8 cellular contexts compared by ENCODE assay signal in the genomic region with DNA sequence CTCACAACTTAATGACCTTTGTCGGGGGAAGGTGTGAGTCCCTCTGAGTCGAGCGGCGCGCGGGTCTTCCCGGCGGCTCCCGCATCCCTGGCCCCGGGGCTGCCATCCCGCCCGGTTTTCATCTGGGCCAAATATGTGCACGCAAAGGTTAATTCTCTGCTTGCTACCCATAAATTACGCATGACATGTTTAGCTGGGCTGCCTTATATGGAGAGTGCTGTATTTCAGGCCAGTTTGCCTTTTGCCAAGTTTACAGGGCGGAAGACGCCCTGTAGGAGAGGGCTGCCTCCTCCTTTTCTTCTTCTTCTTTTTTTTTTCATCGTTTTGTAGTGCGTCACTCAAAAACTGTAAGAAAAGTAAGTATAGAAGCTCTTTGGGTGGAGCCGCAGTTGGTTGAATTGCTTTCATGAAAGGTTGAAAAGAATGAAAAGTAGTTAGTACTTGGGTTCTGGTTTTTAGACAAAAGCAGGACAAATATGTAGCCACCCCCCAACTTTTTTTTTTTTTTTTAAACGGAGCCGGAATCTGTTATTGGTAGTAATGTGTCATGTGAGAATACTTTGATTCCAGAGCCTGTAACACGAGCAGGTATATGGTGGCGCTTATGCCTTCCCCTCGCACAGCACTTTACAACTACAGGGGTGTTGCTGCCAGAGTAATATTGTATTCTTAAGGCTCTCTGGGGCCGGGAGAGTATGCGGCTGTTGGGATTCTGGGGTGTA. TPM values are rescaled to one million over a fixed set of nuclear protein-coding genes. Genes with fewer than 3 reads are reported as not detected.
A peak's percentile ranks its signal among the peaks of the same experiment; 100 is the strongest.
DNase-seq lines count a peak whose midpoint lies in the region; ATAC-seq, FAIRE-seq and TF ChIP-seq lines count a peak whose summit lies in the region.

No MANE protein-coding gene starts in this region.

- peaks cover 37% of the 10 kb centered on the region for H3K4me1 ChIP-seq in OCI-LY3 (ENCODE audit: low read length)
- H3K4me1 ChIP-seq in left ventricle myocardium inferior = peaks cover 88% of the 10 kb centered on the region

- H3K36me3 Mint-ChIP-seq in progenitor cell of endocrine pancreas (ENCODE audit: insufficient read depth) = no peaks in the 10 kb centered on the region

- peak overlapping the region; percentile 93 for H3K4me3 Mint-ChIP-seq in progenitor cell of endocrine pancreas (ENCODE audit: low read depth)

- no peak for FAIRE-seq in D721Med (lab: Jason Lieb, UNC)

- H3K27ac Mint-ChIP-seq in progenitor cell of endocrine pancreas = peak overlapping the region; percentile 96

- peak; percentile 2 for ATAC-seq in GM19468 (IDR thresholded peaks at IDR 0.05; ENCODE audit: extremely low read depth, unreplicated experiment)

- H2AFZ ChIP-seq in OCI-LY3 (ENCODE audit: low read depth, low read length) = no peak overlapping the region; the same call in 1 of the 2 replicates

- DNase-seq in COLO829 (ENCODE audit: low spot score) (peak; percentile 41), HS-5 (ENCODE audit: low read depth) (peak; percentile 58), amniotic epithelial cell (ENCODE audit: low read depth) (peak; percentile 95), left ventricle myocardium inferior (no peak), progenitor cell of endocrine pancreas (ENCODE audit: low spot score, unreplicated experiment) (no peak), D721Med (ENCODE audit: insufficient read length, low spot score) (no peak)

- peaks cover 58% of the 10 kb centered on the region for H3K79me2 ChIP-seq in OCI-LY3 (ENCODE audit: low read length)

- H3K27ac ChIP-seq in OCI-LY3 (ENCODE audit: low read length) = peak overlapping the region; percentile 95
- H3K27ac ChIP-seq in left ventricle myocardium inferior (replicated peaks) = peak overlapping the region; percentile 99

- TF ChIP-seq CTCF in OCI-LY3 (IDR thresholded peaks at IDR 0.05; ENCODE audit: low read depth, low read length) (no peak), left ventricle myocardium inferior (IDR thresholded peaks at IDR 0.05; ENCODE audit: borderline replicate concordance) (no peak), progenitor cell of endocrine pancreas (IDR thresholded peaks at IDR 0.05; ENCODE audit: unreplicated experiment) (no peak), D721Med (IDR thresholded peaks at IDR 0.05; ENCODE audit: insufficient read depth, missing control alignments) (no peak)

- H3K27me3 Mint-ChIP-seq in progenitor cell of endocrine pancreas = peaks cover 33% of the 10 kb centered on the region

- peaks cover 16% of the 10 kb centered on the region for H3K4me1 Mint-ChIP-seq in progenitor cell of endocrine pancreas (ENCODE audit: low read depth)

- H3K9me3 ChIP-seq in OCI-LY3 (ENCODE audit: insufficient read depth, low read length) = no peaks in the 10 kb centered on the region
- no peaks in the 10 kb centered on the region for H3K9me3 ChIP-seq in left ventricle myocardium inferior (replicated peaks)

- peak overlapping the region; percentile 91 for H3K4me2 ChIP-seq in OCI-LY3 (ENCODE audit: low read length)

- intact Hi-C loops in left ventricle myocardium inferior (cut with micrococcal nuclease) = loop anchor here (10.0 kb wide), 2 partner anchors 115 to 165 kb away; no protein-coding TSS in a partner anchor

- H3K36me3 ChIP-seq in OCI-LY3 (replicated peaks; ENCODE audit: low read depth, low read length) (peaks cover 31% of the 10 kb centered on the region), left ventricle myocardium inferior (no peaks in the 10 kb centered on the region)

- peak overlapping the region; percentile 95 for H3K9ac ChIP-seq in OCI-LY3 (ENCODE audit: low read length)

- no peaks in the 10 kb centered on the region for H3K9me3 Mint-ChIP-seq in progenitor cell of endocrine pancreas (ENCODE audit: low read depth)

- H3K27me3 ChIP-seq in OCI-LY3 (ENCODE audit: low read depth, low read length) = no peaks in the 10 kb centered on the region
- H3K27me3 ChIP-seq in left ventricle myocardium inferior (ENCODE audit: low read depth) = no peaks in the 10 kb centered on the region

- peaks cover 46% of the 10 kb centered on the region for H4K20me1 ChIP-seq in OCI-LY3 (ENCODE audit: insufficient read depth, low read length)

- H3K4me3 ChIP-seq in OCI-LY3 (ENCODE audit: low read length) (peak overlapping the region; percentile 92), left ventricle myocardium inferior (peak overlapping the region; percentile 90)

RNA-seq across cellular contexts. Expression of gene MBNL1, which starts 0.9 kb away (rescaled TPM):
- total RNA-seq in left ventricle myocardium inferior = 172 TPM
- total RNA-seq in progenitor cell of endocrine pancreas = 29.4 and 38.1 TPM in 2 replicates

Comparison
In these comparisons a context has a peak if more than half of its experiments do, and no peak if none do; other contexts are left out.
1. DNase-seq: peak in COLO829 (single experiment), HS-5 (single experiment) and amniotic epithelial cell (single experiment); none in left ventricle myocardium inferior (single experiment), progenitor cell of endocrine pancreas (single experiment) and D721Med (single experiment).